Comparison of ENCODE assay signal across 1 cellular context in the genomic region with DNA sequence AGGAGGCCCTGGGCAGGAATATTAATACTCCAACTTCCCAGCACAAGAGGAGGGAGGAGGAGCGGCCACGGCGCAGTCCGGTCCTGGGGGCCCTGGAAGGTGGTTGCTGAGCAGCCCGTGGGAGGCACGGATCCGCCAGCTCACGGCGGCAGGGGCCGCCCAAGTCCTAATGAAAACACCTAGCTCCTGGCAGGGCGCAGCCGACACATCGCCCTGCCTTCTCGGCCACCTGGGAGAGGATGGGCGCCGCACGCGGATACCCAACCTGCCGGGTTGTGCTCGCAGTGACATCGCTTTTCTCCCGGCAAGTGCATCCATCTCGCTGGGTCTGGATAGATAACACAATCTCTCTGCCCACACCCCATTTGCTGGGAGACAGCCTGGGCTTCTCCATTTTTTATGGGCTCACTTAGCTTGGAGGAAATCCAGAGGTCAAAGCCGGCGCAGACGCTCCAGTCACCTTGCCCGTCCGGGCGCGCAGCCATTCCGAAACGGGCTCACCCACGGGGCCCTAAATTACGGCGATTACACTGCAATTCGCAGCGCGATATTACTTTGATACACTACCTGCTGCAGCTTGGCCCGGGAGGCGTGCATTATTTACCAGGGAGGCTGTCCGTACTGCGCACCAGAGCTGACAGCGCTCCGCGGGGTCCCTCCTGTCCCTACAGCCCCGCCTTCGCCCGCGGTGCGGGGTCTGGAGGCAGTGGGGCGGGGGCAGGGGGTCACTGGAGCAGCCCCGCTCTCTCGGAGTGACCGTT.
TF ChIP-seq lines count a peak whose summit lies in the region.

No MANE protein-coding gene starts in this region.

TF ChIP-seq in K562, 482 proteins besides CTCF, POLR2A, EP300 and RAD21 (continued from another document and continues in another):
- TF ChIP-seq, protein P1, sequence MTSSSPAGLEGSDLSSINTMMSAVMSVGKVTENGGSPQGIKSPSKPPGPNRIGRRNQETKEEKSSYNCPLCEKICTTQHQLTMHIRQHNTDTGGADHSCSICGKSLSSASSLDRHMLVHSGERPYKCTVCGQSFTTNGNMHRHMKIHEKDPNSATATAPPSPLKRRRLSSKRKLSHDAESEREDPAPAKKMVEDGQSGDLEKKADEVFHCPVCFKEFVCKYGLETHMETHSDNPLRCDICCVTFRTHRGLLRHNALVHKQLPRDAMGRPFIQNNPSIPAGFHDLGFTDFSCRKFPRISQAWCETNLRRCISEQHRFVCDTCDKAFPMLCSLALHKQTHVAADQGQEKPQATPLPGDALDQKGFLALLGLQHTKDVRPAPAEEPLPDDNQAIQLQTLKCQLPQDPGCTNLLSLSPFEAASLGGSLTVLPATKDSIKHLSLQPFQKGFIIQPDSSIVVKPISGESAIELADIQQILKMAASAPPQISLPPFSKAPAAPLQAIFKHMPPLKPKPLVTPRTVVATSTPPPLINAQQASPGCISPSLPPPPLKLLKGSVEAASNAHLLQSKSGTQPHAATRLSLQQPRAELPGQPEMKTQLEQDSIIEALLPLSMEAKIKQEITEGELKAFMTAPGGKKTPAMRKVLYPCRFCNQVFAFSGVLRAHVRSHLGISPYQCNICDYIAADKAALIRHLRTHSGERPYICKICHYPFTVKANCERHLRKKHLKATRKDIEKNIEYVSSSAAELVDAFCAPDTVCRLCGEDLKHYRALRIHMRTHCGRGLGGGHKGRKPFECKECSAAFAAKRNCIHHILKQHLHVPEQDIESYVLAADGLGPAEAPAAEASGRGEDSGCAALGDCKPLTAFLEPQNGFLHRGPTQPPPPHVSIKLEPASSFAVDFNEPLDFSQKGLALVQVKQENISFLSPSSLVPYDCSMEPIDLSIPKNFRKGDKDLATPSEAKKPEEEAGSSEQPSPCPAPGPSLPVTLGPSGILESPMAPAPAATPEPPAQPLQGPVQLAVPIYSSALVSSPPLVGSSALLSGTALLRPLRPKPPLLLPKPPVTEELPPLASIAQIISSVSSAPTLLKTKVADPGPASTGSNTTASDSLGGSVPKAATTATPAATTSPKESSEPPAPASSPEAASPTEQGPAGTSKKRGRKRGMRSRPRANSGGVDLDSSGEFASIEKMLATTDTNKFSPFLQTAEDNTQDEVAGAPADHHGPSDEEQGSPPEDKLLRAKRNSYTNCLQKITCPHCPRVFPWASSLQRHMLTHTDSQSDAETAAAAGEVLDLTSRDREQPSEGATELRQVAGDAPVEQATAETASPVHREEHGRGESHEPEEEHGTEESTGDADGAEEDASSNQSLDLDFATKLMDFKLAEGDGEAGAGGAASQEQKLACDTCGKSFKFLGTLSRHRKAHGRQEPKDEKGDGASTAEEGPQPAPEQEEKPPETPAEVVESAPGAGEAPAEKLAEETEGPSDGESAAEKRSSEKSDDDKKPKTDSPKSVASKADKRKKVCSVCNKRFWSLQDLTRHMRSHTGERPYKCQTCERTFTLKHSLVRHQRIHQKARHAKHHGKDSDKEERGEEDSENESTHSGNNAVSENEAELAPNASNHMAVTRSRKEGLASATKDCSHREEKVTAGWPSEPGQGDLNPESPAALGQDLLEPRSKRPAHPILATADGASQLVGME (CRISPR knock-in tag; IDR thresholded peaks at IDR 0.05), result no peak
- peak; percentile 17 for TF ChIP-seq HMGN3 (IDR thresholded peaks at IDR 0.05; ENCODE audit: borderline replicate concordance, extremely low read depth, insufficient read length, low read depth, low read length)
- TF ChIP-seq CXXC5 (CRISPR knock-in tag; IDR thresholded peaks at IDR 0.05), result peak; percentile 56; the same call in 1 of the 2 replicates
- TF ChIP-seq SMAD4 (CRISPR knock-in tag; conservative IDR thresholded peaks at IDR 0.05), result peak; percentile 45; the same call in 1 of the 2 replicates
- peak; percentile 56 for TF ChIP-seq MTA2 (IDR thresholded peaks at IDR 0.05; ENCODE audit: low read depth)
- no peak for TF ChIP-seq FOS (IDR thresholded peaks at IDR 0.05; ENCODE audit: extremely low read depth, insufficient read length)
- no peak for TF ChIP-seq PYGO2 (tag; IDR thresholded peaks at IDR 0.05)
- TF ChIP-seq, protein P2, sequence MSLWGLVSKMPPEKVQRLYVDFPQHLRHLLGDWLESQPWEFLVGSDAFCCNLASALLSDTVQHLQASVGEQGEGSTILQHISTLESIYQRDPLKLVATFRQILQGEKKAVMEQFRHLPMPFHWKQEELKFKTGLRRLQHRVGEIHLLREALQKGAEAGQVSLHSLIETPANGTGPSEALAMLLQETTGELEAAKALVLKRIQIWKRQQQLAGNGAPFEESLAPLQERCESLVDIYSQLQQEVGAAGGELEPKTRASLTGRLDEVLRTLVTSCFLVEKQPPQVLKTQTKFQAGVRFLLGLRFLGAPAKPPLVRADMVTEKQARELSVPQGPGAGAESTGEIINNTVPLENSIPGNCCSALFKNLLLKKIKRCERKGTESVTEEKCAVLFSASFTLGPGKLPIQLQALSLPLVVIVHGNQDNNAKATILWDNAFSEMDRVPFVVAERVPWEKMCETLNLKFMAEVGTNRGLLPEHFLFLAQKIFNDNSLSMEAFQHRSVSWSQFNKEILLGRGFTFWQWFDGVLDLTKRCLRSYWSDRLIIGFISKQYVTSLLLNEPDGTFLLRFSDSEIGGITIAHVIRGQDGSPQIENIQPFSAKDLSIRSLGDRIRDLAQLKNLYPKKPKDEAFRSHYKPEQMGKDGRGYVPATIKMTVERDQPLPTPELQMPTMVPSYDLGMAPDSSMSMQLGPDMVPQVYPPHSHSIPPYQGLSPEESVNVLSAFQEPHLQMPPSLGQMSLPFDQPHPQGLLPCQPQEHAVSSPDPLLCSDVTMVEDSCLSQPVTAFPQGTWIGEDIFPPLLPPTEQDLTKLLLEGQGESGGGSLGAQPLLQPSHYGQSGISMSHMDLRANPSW (CRISPR knock-in tag; IDR thresholded peaks at IDR 0.05), result no peak
- no peak for TF ChIP-seq KLF10 (CRISPR knock-in tag; IDR thresholded peaks at IDR 0.05)
- TF ChIP-seq KDM5B (IDR thresholded peaks at IDR 0.05; ENCODE audit: insufficient replicate concordance, low read depth, low read length), result no peak
- TF ChIP-seq HSF4 (CRISPR knock-in tag; IDR thresholded peaks at IDR 0.05; ENCODE audit: borderline replicate concordance), result no peak
- peak; percentile 53; the same call in 1 of the 2 replicates for TF ChIP-seq BHLHE40 (IDR thresholded peaks at IDR 0.05; ENCODE audit: low read length)
- TF ChIP-seq CBFA2T2 (conservative IDR thresholded peaks at IDR 0.05), result peak; percentile 75
- TF ChIP-seq ZNF23 (CRISPR knock-in tag; IDR thresholded peaks at IDR 0.05), result no peak
- TF ChIP-seq HDAC2 (IDR thresholded peaks at IDR 0.05), result no peak
- TF ChIP-seq ZNF239 (CRISPR knock-in tag; IDR thresholded peaks at IDR 0.05), result no peak
- TF ChIP-seq CTBP1 (IDR thresholded peaks at IDR 0.05; ENCODE audit: borderline replicate concordance), result peak; percentile 88
- peak; percentile 85 for TF ChIP-seq CBFA2T3 (IDR thresholded peaks at IDR 0.05)
- TF ChIP-seq GTF2A2 (tag; IDR thresholded peaks at IDR 0.05), result no peak
- TF ChIP-seq TAL1 (IDR thresholded peaks at IDR 0.05), result peak; percentile 72
- TF ChIP-seq NCOR1 (IDR thresholded peaks at IDR 0.05), result peak; percentile 63
- no peak for TF ChIP-seq ZNF586 (CRISPR knock-in tag; conservative IDR thresholded peaks at IDR 0.05)
- TF ChIP-seq MCM2 (IDR thresholded peaks at IDR 0.05; ENCODE audit: low read depth), result no peak
- TF ChIP-seq MBD2 (IDR thresholded peaks at IDR 0.05; ENCODE audit: borderline replicate concordance, low read depth), result no peak
- TF ChIP-seq ZNF444 (CRISPR knock-in tag; IDR thresholded peaks at IDR 0.05), result no peak
- TF ChIP-seq, protein P3, sequence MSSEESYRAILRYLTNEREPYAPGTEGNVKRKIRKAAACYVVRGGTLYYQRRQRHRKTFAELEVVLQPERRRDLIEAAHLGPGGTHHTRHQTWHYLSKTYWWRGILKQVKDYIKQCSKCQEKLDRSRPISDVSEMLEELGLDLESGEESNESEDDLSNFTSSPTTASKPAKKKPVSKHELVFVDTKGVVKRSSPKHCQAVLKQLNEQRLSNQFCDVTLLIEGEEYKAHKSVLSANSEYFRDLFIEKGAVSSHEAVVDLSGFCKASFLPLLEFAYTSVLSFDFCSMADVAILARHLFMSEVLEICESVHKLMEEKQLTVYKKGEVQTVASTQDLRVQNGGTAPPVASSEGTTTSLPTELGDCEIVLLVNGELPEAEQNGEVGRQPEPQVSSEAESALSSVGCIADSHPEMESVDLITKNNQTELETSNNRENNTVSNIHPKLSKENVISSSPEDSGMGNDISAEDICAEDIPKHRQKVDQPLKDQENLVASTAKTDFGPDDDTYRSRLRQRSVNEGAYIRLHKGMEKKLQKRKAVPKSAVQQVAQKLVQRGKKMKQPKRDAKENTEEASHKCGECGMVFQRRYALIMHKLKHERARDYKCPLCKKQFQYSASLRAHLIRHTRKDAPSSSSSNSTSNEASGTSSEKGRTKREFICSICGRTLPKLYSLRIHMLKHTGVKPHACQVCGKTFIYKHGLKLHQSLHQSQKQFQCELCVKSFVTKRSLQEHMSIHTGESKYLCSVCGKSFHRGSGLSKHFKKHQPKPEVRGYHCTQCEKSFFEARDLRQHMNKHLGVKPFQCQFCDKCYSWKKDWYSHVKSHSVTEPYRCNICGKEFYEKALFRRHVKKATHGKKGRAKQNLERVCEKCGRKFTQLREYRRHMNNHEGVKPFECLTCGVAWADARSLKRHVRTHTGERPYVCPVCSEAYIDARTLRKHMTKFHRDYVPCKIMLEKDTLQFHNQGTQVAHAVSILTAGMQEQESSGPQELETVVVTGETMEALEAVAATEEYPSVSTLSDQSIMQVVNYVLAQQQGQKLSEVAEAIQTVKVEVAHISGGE (CRISPR knock-in tag; IDR thresholded peaks at IDR 0.05), result no peak; a peak in 1 of 6 replicates
- TF ChIP-seq ZNF668 (CRISPR knock-in tag; IDR thresholded peaks at IDR 0.05), result no peak
- TF ChIP-seq, protein P4, sequence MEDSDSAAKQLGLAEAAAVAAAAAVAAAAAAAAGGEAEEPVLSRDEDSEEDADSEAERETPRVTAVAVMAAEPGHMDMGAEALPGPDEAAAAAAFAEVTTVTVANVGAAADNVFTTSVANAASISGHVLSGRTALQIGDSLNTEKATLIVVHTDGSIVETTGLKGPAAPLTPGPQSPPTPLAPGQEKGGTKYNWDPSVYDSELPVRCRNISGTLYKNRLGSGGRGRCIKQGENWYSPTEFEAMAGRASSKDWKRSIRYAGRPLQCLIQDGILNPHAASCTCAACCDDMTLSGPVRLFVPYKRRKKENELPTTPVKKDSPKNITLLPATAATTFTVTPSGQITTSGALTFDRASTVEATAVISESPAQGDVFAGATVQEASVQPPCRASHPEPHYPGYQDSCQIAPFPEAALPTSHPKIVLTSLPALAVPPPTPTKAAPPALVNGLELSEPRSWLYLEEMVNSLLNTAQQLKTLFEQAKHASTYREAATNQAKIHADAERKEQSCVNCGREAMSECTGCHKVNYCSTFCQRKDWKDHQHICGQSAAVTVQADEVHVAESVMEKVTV (CRISPR knock-in tag; IDR thresholded peaks at IDR 0.05), result no peak
- peak; percentile 89 for TF ChIP-seq TCF3 (CRISPR knock-in tag; IDR thresholded peaks at IDR 0.05)
- peak; percentile 51; the same call in 1 of the 2 replicates for TF ChIP-seq POLR2AphosphoS5 (IDR thresholded peaks at IDR 0.05; ENCODE audit: control insufficient read depth, insufficient read depth, low read depth, low read length)
- peak; percentile 52; the same call in 1 of the 2 replicates for TF ChIP-seq SMARCA4 (IDR thresholded peaks at IDR 0.05)
- TF ChIP-seq ZC3H8 (IDR thresholded peaks at IDR 0.05), result no peak
- TF ChIP-seq, protein P5, sequence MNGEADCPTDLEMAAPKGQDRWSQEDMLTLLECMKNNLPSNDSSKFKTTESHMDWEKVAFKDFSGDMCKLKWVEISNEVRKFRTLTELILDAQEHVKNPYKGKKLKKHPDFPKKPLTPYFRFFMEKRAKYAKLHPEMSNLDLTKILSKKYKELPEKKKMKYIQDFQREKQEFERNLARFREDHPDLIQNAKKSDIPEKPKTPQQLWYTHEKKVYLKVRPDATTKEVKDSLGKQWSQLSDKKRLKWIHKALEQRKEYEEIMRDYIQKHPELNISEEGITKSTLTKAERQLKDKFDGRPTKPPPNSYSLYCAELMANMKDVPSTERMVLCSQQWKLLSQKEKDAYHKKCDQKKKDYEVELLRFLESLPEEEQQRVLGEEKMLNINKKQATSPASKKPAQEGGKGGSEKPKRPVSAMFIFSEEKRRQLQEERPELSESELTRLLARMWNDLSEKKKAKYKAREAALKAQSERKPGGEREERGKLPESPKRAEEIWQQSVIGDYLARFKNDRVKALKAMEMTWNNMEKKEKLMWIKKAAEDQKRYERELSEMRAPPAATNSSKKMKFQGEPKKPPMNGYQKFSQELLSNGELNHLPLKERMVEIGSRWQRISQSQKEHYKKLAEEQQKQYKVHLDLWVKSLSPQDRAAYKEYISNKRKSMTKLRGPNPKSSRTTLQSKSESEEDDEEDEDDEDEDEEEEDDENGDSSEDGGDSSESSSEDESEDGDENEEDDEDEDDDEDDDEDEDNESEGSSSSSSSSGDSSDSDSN (IDR thresholded peaks at IDR 0.05; ENCODE audit: borderline replicate concordance in 1 of 2, low read depth in 2 of 2, low read length in 2 of 2), result no peak
- no peak for TF ChIP-seq SAP30 (IDR thresholded peaks at IDR 0.05; ENCODE audit: borderline replicate concordance, insufficient read depth, low read depth, low read length, poor library complexity, severe bottlenecking)
- TF ChIP-seq, protein P6, sequence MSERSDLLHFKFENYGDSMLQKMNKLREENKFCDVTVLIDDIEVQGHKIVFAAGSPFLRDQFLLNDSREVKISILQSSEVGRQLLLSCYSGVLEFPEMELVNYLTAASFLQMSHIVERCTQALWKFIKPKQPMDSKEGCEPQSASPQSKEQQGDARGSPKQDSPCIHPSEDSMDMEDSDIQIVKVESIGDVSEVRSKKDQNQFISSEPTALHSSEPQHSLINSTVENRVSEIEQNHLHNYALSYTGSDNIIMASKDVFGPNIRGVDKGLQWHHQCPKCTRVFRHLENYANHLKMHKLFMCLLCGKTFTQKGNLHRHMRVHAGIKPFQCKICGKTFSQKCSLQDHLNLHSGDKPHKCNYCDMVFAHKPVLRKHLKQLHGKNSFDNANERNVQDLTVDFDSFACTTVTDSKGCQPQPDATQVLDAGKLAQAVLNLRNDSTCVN (CRISPR knock-in tag; IDR thresholded peaks at IDR 0.05), result no peak
- TF ChIP-seq, protein P7, sequence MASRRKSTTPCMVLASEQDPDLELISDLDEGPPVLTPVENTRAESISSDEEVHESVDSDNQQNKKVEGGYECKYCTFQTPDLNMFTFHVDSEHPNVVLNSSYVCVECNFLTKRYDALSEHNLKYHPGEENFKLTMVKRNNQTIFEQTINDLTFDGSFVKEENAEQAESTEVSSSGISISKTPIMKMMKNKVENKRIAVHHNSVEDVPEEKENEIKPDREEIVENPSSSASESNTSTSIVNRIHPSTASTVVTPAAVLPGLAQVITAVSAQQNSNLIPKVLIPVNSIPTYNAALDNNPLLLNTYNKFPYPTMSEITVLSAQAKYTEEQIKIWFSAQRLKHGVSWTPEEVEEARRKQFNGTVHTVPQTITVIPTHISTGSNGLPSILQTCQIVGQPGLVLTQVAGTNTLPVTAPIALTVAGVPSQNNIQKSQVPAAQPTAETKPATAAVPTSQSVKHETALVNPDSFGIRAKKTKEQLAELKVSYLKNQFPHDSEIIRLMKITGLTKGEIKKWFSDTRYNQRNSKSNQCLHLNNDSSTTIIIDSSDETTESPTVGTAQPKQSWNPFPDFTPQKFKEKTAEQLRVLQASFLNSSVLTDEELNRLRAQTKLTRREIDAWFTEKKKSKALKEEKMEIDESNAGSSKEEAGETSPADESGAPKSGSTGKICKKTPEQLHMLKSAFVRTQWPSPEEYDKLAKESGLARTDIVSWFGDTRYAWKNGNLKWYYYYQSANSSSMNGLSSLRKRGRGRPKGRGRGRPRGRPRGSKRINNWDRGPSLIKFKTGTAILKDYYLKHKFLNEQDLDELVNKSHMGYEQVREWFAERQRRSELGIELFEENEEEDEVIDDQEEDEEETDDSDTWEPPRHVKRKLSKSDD (conservative IDR thresholded peaks at IDR 0.05; ENCODE audit: low read length), result no peak
- TF ChIP-seq HDAC1 (IDR thresholded peaks at IDR 0.05), result no peak
- no peak for TF ChIP-seq ARHGAP35 (IDR thresholded peaks at IDR 0.05; ENCODE audit: partially characterized antibody)
- no peak for TF ChIP-seq PHB (CRISPR knock-in tag; IDR thresholded peaks at IDR 0.05)
- no peak for TF ChIP-seq ZNF121 (CRISPR knock-in tag; conservative IDR thresholded peaks at IDR 0.05)
- TF ChIP-seq ETV1 (tag; conservative IDR thresholded peaks at IDR 0.05; ENCODE audit: low read depth), result no peak
